Comparison of ENCODE assay signal across 7 cellular contexts in genomic region chr16:67150833-67151396, GRCh38. TPM values are rescaled to one million over a fixed set of nuclear protein-coding genes. Genes with fewer than 3 reads are reported as not detected.
A peak's percentile ranks its signal among the peaks of the same experiment; 100 is the strongest.
DNase-seq lines count a peak whose midpoint lies in the region; ATAC-seq lines count a peak whose summit lies in the region.

Gene B3GNT9, minus strand, starts transcription at chr16:67150998. Its CDS starts 513 bp downstream, at chr16:67150485.

- intact Hi-C loops in left ventricle myocardium superior (cut with micrococcal nuclease): no loop called here
- intact Hi-C loops in posterior cingulate gyrus (cut with DNase I): no loop called here

- H3K4me3 ChIP-seq in GM08714 (ENCODE audit: low read length): peak within 1 kb of the TSS; percentile 46; the same call in 1 of the 2 replicates

- ATAC-seq in GM21786 (IDR thresholded peaks at IDR 0.05; ENCODE audit: unreplicated experiment): peak; percentile 49
- peak; percentile 84 for ATAC-seq in left ventricle myocardium superior
- ATAC-seq in GM19035 (IDR thresholded peaks at IDR 0.05; ENCODE audit: unreplicated experiment): no peak

- DNase-seq in NCI-H2227 (lab: John Stamatoyannopoulos, UW; ENCODE audit: unreplicated experiment) (peak; percentile 84), amniotic stem cell (lab: John Stamatoyannopoulos, UW) (peak; percentile 41), left ventricle myocardium superior (peak; percentile 89), posterior cingulate gyrus (peak in 9 of 10 donors; percentile 58 to 94 (median 72))

RNA-seq across cellular contexts. Expression of gene B3GNT9, which starts in this region (rescaled TPM):
- 7.8 TPM for total RNA-seq in left ventricle myocardium superior
